Comparison of ENCODE assay signal across 8 cellular contexts in genomic region chr11:61429346-61429690, GRCh38. TPM values are rescaled to one million over a fixed set of nuclear protein-coding genes. Genes with fewer than 3 reads are reported as not detected.
DNase-seq lines count a peak whose midpoint lies in the region; ATAC-seq and TF ChIP-seq lines count a peak whose summit lies in the region.

No MANE protein-coding gene starts in this region.

- H3K9me3 Mint-ChIP-seq in GM23338 = no peaks in the 10 kb centered on the region; the same call in 2 of the 3 replicates
- H3K9me3 Mint-ChIP-seq in T-helper 1 cell treated with Interleukin-12 subunit alpha and Interleukin-12 subunit beta and Interleukin-4 antibody, amounts not matched to agents 30 μg/mL and 1 μg/mL, for 36 hours = no peaks in the 10 kb centered on the region

- DNase-seq in GM23338 (ENCODE audit: low spot score) = peak; percentile 87
- DNase-seq in LHCN-M2 (ENCODE audit: low read depth) = peak; percentile 66
- DNase-seq in astrocyte of the spinal cord (ENCODE audit: low read depth, low spot score) = peak; percentile 50
- peak; percentile 29 to 52 (median 43) for DNase-seq in stimulated activated CD4-positive, alpha-beta T cell treated with anti-CD3 and anti-CD28 coated beads, Interleukin-12 subunit alpha, Interleukin-12 subunit beta, amount 100 ng/mL, for 48 hours (ENCODE audit: low read depth in 2 of 3, low spot score in 1 of 3)
- DNase-seq in putamen (ENCODE audit: low spot score) = no peak

- peak overlapping the region; percentile 86 for H3K4me2 ChIP-seq in GM23338

- H3K36me3 ChIP-seq in GM23338 (ENCODE audit: insufficient read depth) (peaks cover 50% of the 10 kb centered on the region), iPS-15b (ENCODE audit: control insufficient read depth, insufficient read depth, low read length) (peaks cover 6% of the 10 kb centered on the region)

- peak overlapping the region; percentile 97 for H3K9ac ChIP-seq in iPS-15b (ENCODE audit: low read depth, low read length)

- no peak overlapping the region for H2AFZ ChIP-seq in GM23338

- peak overlapping the region; percentile 98 for H3K4me3 Mint-ChIP-seq in GM23338
- H3K4me3 Mint-ChIP-seq in T-helper 1 cell treated with Interleukin-12 subunit alpha and Interleukin-12 subunit beta and Interleukin-4 antibody, amounts not matched to agents 30 μg/mL and 1 μg/mL, for 36 hours = peak overlapping the region; percentile 100

- H3K4me1 ChIP-seq in GM23338 (ENCODE audit: insufficient read depth) (peaks cover 17% of the 10 kb centered on the region), iPS-15b (ENCODE audit: control insufficient read depth, insufficient read depth, low read length) (no peaks in the 10 kb centered on the region)

- peak overlapping the region; percentile 82 for H3K4me3 ChIP-seq in GM23338
- H3K4me3 ChIP-seq in astrocyte of the spinal cord (ENCODE audit: low read depth, low read length) = peak overlapping the region; percentile 99
- H3K4me3 ChIP-seq in iPS-15b (ENCODE audit: low read depth, low read length) = peak overlapping the region; percentile 63

- peak overlapping the region; percentile 99 for H3K27ac ChIP-seq in GM23338 (ENCODE audit: low read depth)

- peaks cover 53% of the 10 kb centered on the region for H3F3A ChIP-seq in GM23338 (replicated peaks; ENCODE audit: low read depth)

- H3K9me3 ChIP-seq in iPS-15b (ENCODE audit: control insufficient read depth, insufficient read depth, low read length) = no peaks in the 10 kb centered on the region

- H3K79me2 ChIP-seq in GM23338 (replicated peaks; ENCODE audit: insufficient read depth) = peaks cover 91% of the 10 kb centered on the region

- peaks cover 39% of the 10 kb centered on the region for H4K20me1 ChIP-seq in GM23338 (replicated peaks; ENCODE audit: insufficient read depth)

- H3K36me3 Mint-ChIP-seq in GM23338 (ENCODE audit: low read depth) = peaks cover 57% of the 10 kb centered on the region
- peaks cover 40% of the 10 kb centered on the region for H3K36me3 Mint-ChIP-seq in T-helper 1 cell treated with Interleukin-12 subunit alpha and Interleukin-12 subunit beta and Interleukin-4 antibody, amounts not matched to agents 30 μg/mL and 1 μg/mL, for 36 hours (ENCODE audit: low read depth)

- H3K27me3 ChIP-seq in GM23338 (ENCODE audit: insufficient read depth) = no peaks in the 10 kb centered on the region
- no peaks in the 10 kb centered on the region for H3K27me3 ChIP-seq in iPS-15b (ENCODE audit: control insufficient read depth, insufficient read depth, low read length)

- peak overlapping the region; percentile 97 for H3K27ac Mint-ChIP-seq in GM23338
- peak overlapping the region; percentile 100 for H3K27ac Mint-ChIP-seq in T-helper 1 cell treated with Interleukin-12 subunit alpha and Interleukin-12 subunit beta and Interleukin-4 antibody, amounts not matched to agents 30 μg/mL and 1 μg/mL, for 36 hours

- TF ChIP-seq CTCF in GM23338 (conservative IDR thresholded peaks at IDR 0.05; ENCODE audit: low read depth in 2 of 2) (peak; percentile 11 to 53; a peak in 2 of 4 replicates), astrocyte of the spinal cord (IDR thresholded peaks at IDR 0.05; ENCODE audit: low read depth, low read length) (no peak)

- in situ Hi-C loops in astrocyte of the spinal cord (cut with HindIII; ENCODE audit: low sequenced_read_pairs) = no loop called here

- peak; percentile 46 for TF ChIP-seq POLR2A in GM10847 (IDR thresholded peaks at IDR 0.05; ENCODE audit: extremely low read depth, insufficient read length)

- H3K9me2 ChIP-seq in GM23338 (ENCODE audit: insufficient read depth) = no peaks in the 10 kb centered on the region

- peaks cover 15% of the 10 kb centered on the region for H3K4me1 Mint-ChIP-seq in GM23338
- peaks cover 51% of the 10 kb centered on the region for H3K4me1 Mint-ChIP-seq in T-helper 1 cell treated with Interleukin-12 subunit alpha and Interleukin-12 subunit beta and Interleukin-4 antibody, amounts not matched to agents 30 μg/mL and 1 μg/mL, for 36 hours (ENCODE audit: low read depth)

- H3K27me3 Mint-ChIP-seq in GM23338 (ENCODE audit: insufficient read depth, low read depth, poor library complexity) = peaks cover 13% of the 10 kb centered on the region
- no peaks in the 10 kb centered on the region for H3K27me3 Mint-ChIP-seq in T-helper 1 cell treated with Interleukin-12 subunit alpha and Interleukin-12 subunit beta and Interleukin-4 antibody, amounts not matched to agents 30 μg/mL and 1 μg/mL, for 36 hours (ENCODE audit: low read depth)

- peak; percentile 88 for ATAC-seq in GM23338

TF ChIP-seq in GM23338, 12 proteins besides CTCF, POLR2A, EP300 and RAD21:
- TF ChIP-seq ZNF331 (CRISPR knock-in tag; IDR thresholded peaks at IDR 0.05; ENCODE audit: low read depth) = no peak
- TF ChIP-seq ETS1 (IDR thresholded peaks at IDR 0.05) = no peak
- TF ChIP-seq STAT1 (IDR thresholded peaks at IDR 0.05; ENCODE audit: unreplicated experiment) = no peak
- peak; percentile 36; the same call in 1 of the 2 replicates for TF ChIP-seq CREB1 (CRISPR knock-in tag; IDR thresholded peaks at IDR 0.05; ENCODE audit: low read depth)
- no peak for TF ChIP-seq NANOG (IDR thresholded peaks at IDR 0.05; ENCODE audit: borderline replicate concordance)

RNA-seq across cellular contexts. Expression of gene CPSF7, which starts 0.5 kb away (rescaled TPM):
- total RNA-seq in GM23338 (2014; rRNA removed; shearing (Covaris generic)) = 60.6 and 72.0 TPM in 2 replicates
- polyA plus RNA-seq in GM23338 (2016; fragmentation: Nextera tagmentation; extraction: Ambion mirVana) = 27.4 and 30.6 TPM in 2 replicates
- 38.9 and 45.2 TPM in 2 replicates for total RNA-seq in LHCN-M2 (2014; rRNA removed)
- 34.9 TPM for polyA plus RNA-seq in LHCN-M2 (2012)

RNA-seq across cellular contexts. Expression of gene SDHAF2, which starts 0.6 kb away (rescaled TPM):
- 37.6 and 57.0 TPM in 2 replicates for total RNA-seq in GM23338 (2014; rRNA removed; shearing (Covaris generic))
- 53.8 and 55.0 TPM in 2 replicates for polyA plus RNA-seq in GM23338 (2016; fragmentation: Nextera tagmentation; extraction: Ambion mirVana)
- 26.2 and 38.2 TPM in 2 replicates for total RNA-seq in LHCN-M2 (2014; rRNA removed)
- polyA plus RNA-seq in LHCN-M2 (2012) = 43.0 TPM

RNA-seq across cellular contexts. Expression of gene TMEM216, which starts 36.9 kb away (rescaled TPM):
- 23.4 and 28.8 TPM in 2 replicates for total RNA-seq in GM23338 (2014; rRNA removed; shearing (Covaris generic))
- polyA plus RNA-seq in GM23338 (2016; fragmentation: Nextera tagmentation; extraction: Ambion mirVana) = 23.5 and 26.1 TPM in 2 replicates
- 10.6 and 16.2 TPM in 2 replicates for total RNA-seq in LHCN-M2 (2014; rRNA removed)
- polyA plus RNA-seq in LHCN-M2 (2012) = 9.0 TPM
